In the genomic region with DNA sequence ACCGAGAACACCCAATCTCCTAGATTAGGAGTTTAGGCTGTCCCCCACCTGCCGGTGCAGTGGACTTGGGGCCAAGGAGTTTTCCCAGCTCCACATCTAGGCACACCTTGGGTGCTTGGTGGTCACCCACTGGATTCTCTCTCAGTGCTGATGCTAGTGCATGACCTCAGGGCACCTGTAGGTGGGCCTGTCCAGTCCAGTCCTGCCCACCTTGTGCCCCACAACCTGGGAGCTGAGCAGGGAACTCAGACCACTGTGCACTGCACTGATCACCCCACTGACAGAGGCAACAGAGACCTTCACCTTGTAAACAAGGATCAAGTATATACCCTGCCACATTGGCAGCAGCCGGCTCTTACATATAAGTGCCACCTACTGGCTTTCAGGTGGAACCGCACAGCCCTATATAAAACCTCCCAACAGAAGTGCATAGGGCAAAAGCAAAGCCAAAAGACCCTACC, we compare ENCODE assay signal across 8 cellular contexts. TPM values are rescaled to one million over a fixed set of nuclear protein-coding genes. Genes with fewer than 3 reads are reported as not detected.
DNase-seq lines count a peak whose midpoint lies in the region; TF ChIP-seq lines count a peak whose summit lies in the region.

No MANE protein-coding gene starts in this region.

- H3K27me3 ChIP-seq in spleen (replicated peaks in 1 of 7): no peaks in the 10 kb centered on the region

- TF ChIP-seq CTCF in spleen (IDR thresholded peaks at IDR 0.05 in 8 of 11, conservative IDR thresholded peaks at IDR 0.05 in 3 of 11): peak in 1 of 11 experiments; percentile 18

- intact Hi-C loops in spleen (cut with DNase I; ENCODE audit: low total_unique reads): no loop called here

- no peak overlapping the region for H3K27ac ChIP-seq in spleen

- H3K4me1 ChIP-seq in spleen: no peaks in the 10 kb centered on the region

- no peaks in the 10 kb centered on the region for H3K36me3 ChIP-seq in spleen

- TF ChIP-seq POLR2A in spleen (IDR thresholded peaks at IDR 0.05): no peak

- DNase-seq in DMS53 (lab: John Stamatoyannopoulos, UW) (peak; percentile 81), H4 (ENCODE audit: low spot score) (peak; percentile 44), NCI-H1105 treated with DMSO at 0.1 percent for 48 hours (lab: John Stamatoyannopoulos, UW) (peak; percentile 13), globus pallidus (ENCODE audit: low spot score) (peak; percentile 59), HCEC 1CT (no peak), spleen (no peak), EL (no peak)
- DNase-seq in stimulated activated CD4-positive, alpha-beta T cell treated with anti-CD3 and anti-CD28 coated beads, Interleukin-15, amount 100 ng/mL, for 24 hours: no peak

- H3K4me3 ChIP-seq in spleen: no peak overlapping the region

- WGBS in spleen, 5 donors: 72 to 79% (median 76%) methylated on average over 4 of the region's 4 CpGs

- H3K9me3 ChIP-seq in spleen: peaks cover 0 to 7% (median 0%) of the 10 kb centered on the region in 8 donors

RNA-seq across cellular contexts. Expression of a gene that starts 12.7 kb away (rescaled TPM):
- not detected in 2 replicates for total RNA-seq in H4 (2014; rRNA removed; shearing (Covaris generic))
- 1 to 10 TPM; 1.4 to 6.4 (median 2.8) TPM for total RNA-seq in spleen
- polyA plus RNA-seq in spleen: 1 to 10 TPM in 1 of 3 donors, under 1 TPM in 2; 0.47 to 4.3 (median 0.48) TPM

Comparison
In these comparisons a context has a peak if more than half of its experiments do, and no peak if none do; other contexts are left out.
1. DNase-seq: peak in DMS53 (single experiment), H4 (single experiment), NCI-H1105 treated with DMSO at 0.1 percent for 48 hours (single experiment) and globus pallidus (single experiment); none in stimulated activated CD4-positive, alpha-beta T cell treated with anti-CD3 and anti-CD28 coated beads, Interleukin-15, amount 100 ng/mL, for 24 hours (single experiment), HCEC 1CT (single experiment), spleen (single experiment) and EL (single experiment).